Comparison of ENCODE assay signal across 11 cellular contexts in the genomic region with DNA sequence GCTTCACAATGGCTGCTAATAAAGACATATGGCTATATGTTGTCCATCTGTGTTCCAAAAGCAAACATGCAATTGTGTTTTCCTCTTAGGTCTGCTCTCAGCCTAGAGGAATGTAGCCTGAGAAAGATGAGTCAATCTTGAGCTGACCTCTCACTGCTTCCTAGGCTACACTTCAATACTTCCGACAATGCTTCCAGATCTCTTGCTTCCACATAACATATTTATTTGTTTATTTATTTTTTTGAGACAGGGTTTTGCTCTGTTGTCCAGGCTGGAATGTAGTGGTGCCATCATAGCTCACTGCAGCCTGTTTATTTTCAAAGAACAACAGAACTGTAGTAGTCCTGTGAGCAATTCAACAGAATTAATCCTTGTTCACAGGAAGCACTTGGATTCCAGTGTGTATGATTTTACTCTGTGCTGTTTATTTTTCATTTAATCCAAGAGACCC.
DNase-seq lines count a peak whose midpoint lies in the region; ATAC-seq and TF ChIP-seq lines count a peak whose summit lies in the region.
"Had no signal": no experiment of that assay in that cellular context is flagged by ENCODE, and none has a peak within 500 bp of the region (broad histone marks: within the 10 kb centered on the region; RNA-seq: fewer than 3 reads in every experiment).

No MANE protein-coding gene starts in this region.

- in situ Hi-C loops in HAP-1 (cut with MboI; ENCODE audit: low sequenced_read_pairs), result no loop called here

- intact Hi-C loops in left ventricle myocardium inferior (cut with micrococcal nuclease), result no loop called here
- intact Hi-C loops in cardiac septum (cut with DNase I), result loop anchor here (10.0 kb wide), 1 partner anchor 216 kb away; no protein-coding TSS in a partner anchor
- intact Hi-C loops in uterus (cut with DNase I; ENCODE audit: low total_unique reads), result no loop called here

- H3K4me1 ChIP-seq in left ventricle myocardium inferior (peaks cover 45% of the 10 kb centered on the region), uterus (no peaks in the 10 kb centered on the region), HAP-1 (no peaks in the 10 kb centered on the region)

- no peak for DNase-seq in left ventricle myocardium inferior
- DNase-seq in cardiac septum (ENCODE audit: low spot score), result no peak
- DNase-seq in brain pericyte (ENCODE audit: low read depth, low spot score), result peak; percentile 15
- DNase-seq in kidney epithelial cell (ENCODE audit: low read depth), result peak; percentile 23
- DNase-seq in uterus, result no peak
- DNase-seq in HAP-1 (ENCODE audit: low spot score in 2 of 2), result no peak
- DNase-seq in A172 (ENCODE audit: low spot score), result no peak
- DNase-seq: islet precursor cell, NCI-H187, ovary had no signal

- H3K9me3 ChIP-seq in left ventricle myocardium inferior (replicated peaks) (peaks cover 22% of the 10 kb centered on the region), uterus (peaks cover 0 to 4% of the 10 kb centered on the region in 2 donors), HAP-1 (no peaks in the 10 kb centered on the region)

- H3K27me3 ChIP-seq in left ventricle myocardium inferior (ENCODE audit: low read depth) (no peaks in the 10 kb centered on the region), kidney epithelial cell (ENCODE audit: control insufficient read depth, insufficient read depth, low read length) (no peaks in the 10 kb centered on the region), uterus (no peaks in the 10 kb centered on the region), HAP-1 (ENCODE audit: low read depth) (no peaks in the 10 kb centered on the region)
- H3K27me3 ChIP-seq: ovary had no signal

- no peak for ATAC-seq in HG02970 (IDR thresholded peaks at IDR 0.05; ENCODE audit: low FRiP score, unreplicated experiment)

- no peak for TF ChIP-seq POLR2A in uterus (IDR thresholded peaks at IDR 0.05)

- H3K4me3 ChIP-seq in left ventricle myocardium inferior, result no peak overlapping the region
- H3K4me3 ChIP-seq in kidney epithelial cell (ENCODE audit: low read depth, low read length), result no peak overlapping the region
- no peak overlapping the region for H3K4me3 ChIP-seq in uterus
- no peak overlapping the region for H3K4me3 ChIP-seq in HAP-1
- H3K4me3 ChIP-seq: ovary had no signal

- TF ChIP-seq CTCF in left ventricle myocardium inferior (IDR thresholded peaks at IDR 0.05; ENCODE audit: borderline replicate concordance) (no peak), kidney epithelial cell (IDR thresholded peaks at IDR 0.05; ENCODE audit: insufficient read depth, low read length, poor library complexity, severe bottlenecking) (no peak), uterus (IDR thresholded peaks at IDR 0.05) (no peak)

- H3K27ac ChIP-seq in left ventricle myocardium inferior (replicated peaks) (peak overlapping the region; percentile 78), uterus (peak overlapping the region; percentile 7 to 29)
- H3K27ac ChIP-seq: ovary had no signal

- H3K36me3 ChIP-seq in left ventricle myocardium inferior (no peaks in the 10 kb centered on the region), kidney epithelial cell (ENCODE audit: control insufficient read depth, insufficient read depth, low read length) (no peaks in the 10 kb centered on the region), uterus (no peaks in the 10 kb centered on the region), HAP-1 (replicated peaks) (no peaks in the 10 kb centered on the region; the same call in 1 of the 2 replicates)
- H3K36me3 ChIP-seq: ovary had no signal

Comparison
In these comparisons a context has a peak if more than half of its experiments do, and no peak if none do; other contexts are left out.
1. DNase-seq: peak in brain pericyte (single experiment) and kidney epithelial cell (single experiment); none in left ventricle myocardium inferior (single experiment), cardiac septum (single experiment), uterus (0 of 2), HAP-1 (0 of 2) and A172 (single experiment).